ENCODE assay signal across 9 cellular contexts in genomic region chr1:246579818-246580217, GRCh38. TPM values are rescaled to one million over a fixed set of nuclear protein-coding genes. Genes with fewer than 3 reads are reported as not detected.
DNase-seq lines count a peak whose midpoint lies in the region; ATAC-seq and TF ChIP-seq lines count a peak whose summit lies in the region.
"Had no signal": no experiment of that assay in that cellular context is flagged by ENCODE, and none has a peak within 500 bp of the region (broad histone marks: within the 10 kb centered on the region; RNA-seq: fewer than 3 reads in every experiment).

No MANE protein-coding gene starts in this region.

- H3K27ac Mint-ChIP-seq in GM23338 = no peak overlapping the region

- H3F3A ChIP-seq in smooth muscle cell (ENCODE audit: low read depth) (no peaks in the 10 kb centered on the region), GM23338 (replicated peaks; ENCODE audit: low read depth) (no peaks in the 10 kb centered on the region)

- ATAC-seq in GM19043 (IDR thresholded peaks at IDR 0.05; ENCODE audit: low read depth, unreplicated experiment) = peak; percentile 66
- peak; percentile 64 for ATAC-seq in HG02870 (IDR thresholded peaks at IDR 0.05; ENCODE audit: unreplicated experiment)
- ATAC-seq in GM23338 = no peak

- H3K9me2 ChIP-seq in GM23338 (ENCODE audit: insufficient read depth) = no peaks in the 10 kb centered on the region

- H3K27me3 ChIP-seq in smooth muscle cell (ENCODE audit: low read depth) = no peaks in the 10 kb centered on the region
- no peaks in the 10 kb centered on the region for H3K27me3 ChIP-seq in GM23338 (ENCODE audit: insufficient read depth)

- H4K20me1 ChIP-seq in smooth muscle cell (ENCODE audit: low read depth) = peaks cover 11% of the 10 kb centered on the region
- H4K20me1 ChIP-seq in GM23338 (replicated peaks; ENCODE audit: insufficient read depth) = peaks cover 11% of the 10 kb centered on the region

- H3K79me2 ChIP-seq in smooth muscle cell (ENCODE audit: low read depth) (peaks cover 19% of the 10 kb centered on the region), GM23338 (replicated peaks; ENCODE audit: insufficient read depth) (peaks cover 72% of the 10 kb centered on the region)

- H3K9me3 ChIP-seq in smooth muscle cell (replicated peaks; ENCODE audit: low read depth) = no peaks in the 10 kb centered on the region

- no peak overlapping the region for H2AFZ ChIP-seq in smooth muscle cell (ENCODE audit: low read depth)
- no peak overlapping the region for H2AFZ ChIP-seq in GM23338

- H3K27ac ChIP-seq in smooth muscle cell (ENCODE audit: low read depth) (peak overlapping the region; percentile 50), GM23338 (ENCODE audit: low read depth) (no peak overlapping the region)

- H3K9me3 Mint-ChIP-seq in GM23338 = no peaks in the 10 kb centered on the region

- DNase-seq in SKM-1 (lab: John Stamatoyannopoulos, UW; ENCODE audit: unreplicated experiment) = peak; percentile 51
- DNase-seq in smooth muscle cell (lab: John Stamatoyannopoulos, UW; ENCODE audit: unreplicated experiment) = no peak
- no peak for DNase-seq in activated CD4-positive, alpha-beta T cell treated with anti-CD3 and anti-CD28 coated beads for 4 hours
- no peak for DNase-seq in NCI-H1417 (lab: John Stamatoyannopoulos, UW)
- DNase-seq in GM23338 (ENCODE audit: low spot score) = no peak
- no peak for DNase-seq in activated gamma-delta T cell treated with Interleukin-2 at 50 U/mL for 16 hours
- DNase-seq: activated CD4-positive, alpha-beta T cell treated with anti-CD3 and anti-CD28 coated beads, Interleukin-2, amount 50 U/mL, for 1 hour had no signal

- H3K27me3 Mint-ChIP-seq in GM23338 (ENCODE audit: insufficient read depth, low read depth, poor library complexity) = peaks cover 2% of the 10 kb centered on the region

- H3K4me1 ChIP-seq in smooth muscle cell (ENCODE audit: low read depth) (peaks cover 6% of the 10 kb centered on the region), GM23338 (ENCODE audit: insufficient read depth) (no peaks in the 10 kb centered on the region)

- H3K4me2 ChIP-seq in smooth muscle cell (peak overlapping the region; percentile 72), GM23338 (no peak overlapping the region)

- no peaks in the 10 kb centered on the region for H3K36me3 Mint-ChIP-seq in GM23338 (ENCODE audit: low read depth)

- 19% methylated on average over 3 of the region's 3 CpGs for WGBS in smooth muscle cell (ENCODE audit: low lambda C conversion rate)

- no peak overlapping the region for H3K4me3 Mint-ChIP-seq in GM23338

- H3K9ac ChIP-seq in smooth muscle cell (ENCODE audit: low read depth) = no peak overlapping the region

- no peak overlapping the region for H3K4me3 ChIP-seq in smooth muscle cell
- no peak overlapping the region for H3K4me3 ChIP-seq in GM23338

- H3K36me3 ChIP-seq in smooth muscle cell (ENCODE audit: low read depth) = no peaks in the 10 kb centered on the region
- no peaks in the 10 kb centered on the region for H3K36me3 ChIP-seq in GM23338 (ENCODE audit: insufficient read depth)

- no peak for TF ChIP-seq CTCF in smooth muscle cell (IDR thresholded peaks at IDR 0.05; ENCODE audit: borderline replicate concordance, insufficient read depth, poor library complexity, severe bottlenecking)
- no peak for TF ChIP-seq CTCF in GM23338 (conservative IDR thresholded peaks at IDR 0.05; ENCODE audit: low read depth in 2 of 2)

- H3K4me1 Mint-ChIP-seq in GM23338 = no peaks in the 10 kb centered on the region

TF ChIP-seq in GM23338, 12 proteins besides CTCF, POLR2A, EP300 and RAD21 (continues in another document):
- TF ChIP-seq STAT1 (IDR thresholded peaks at IDR 0.05; ENCODE audit: unreplicated experiment) = no peak
- no peak for TF ChIP-seq ZNF114 (CRISPR knock-in tag; IDR thresholded peaks at IDR 0.05)
- no peak for TF ChIP-seq POLR2AphosphoS5 (IDR thresholded peaks at IDR 0.05; ENCODE audit: low read depth)
- TF ChIP-seq, protein P1, sequence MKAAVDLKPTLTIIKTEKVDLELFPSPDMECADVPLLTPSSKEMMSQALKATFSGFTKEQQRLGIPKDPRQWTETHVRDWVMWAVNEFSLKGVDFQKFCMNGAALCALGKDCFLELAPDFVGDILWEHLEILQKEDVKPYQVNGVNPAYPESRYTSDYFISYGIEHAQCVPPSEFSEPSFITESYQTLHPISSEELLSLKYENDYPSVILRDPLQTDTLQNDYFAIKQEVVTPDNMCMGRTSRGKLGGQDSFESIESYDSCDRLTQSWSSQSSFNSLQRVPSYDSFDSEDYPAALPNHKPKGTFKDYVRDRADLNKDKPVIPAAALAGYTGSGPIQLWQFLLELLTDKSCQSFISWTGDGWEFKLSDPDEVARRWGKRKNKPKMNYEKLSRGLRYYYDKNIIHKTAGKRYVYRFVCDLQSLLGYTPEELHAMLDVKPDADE (IDR thresholded peaks at IDR 0.05) = no peak
- TF ChIP-seq, protein P2, sequence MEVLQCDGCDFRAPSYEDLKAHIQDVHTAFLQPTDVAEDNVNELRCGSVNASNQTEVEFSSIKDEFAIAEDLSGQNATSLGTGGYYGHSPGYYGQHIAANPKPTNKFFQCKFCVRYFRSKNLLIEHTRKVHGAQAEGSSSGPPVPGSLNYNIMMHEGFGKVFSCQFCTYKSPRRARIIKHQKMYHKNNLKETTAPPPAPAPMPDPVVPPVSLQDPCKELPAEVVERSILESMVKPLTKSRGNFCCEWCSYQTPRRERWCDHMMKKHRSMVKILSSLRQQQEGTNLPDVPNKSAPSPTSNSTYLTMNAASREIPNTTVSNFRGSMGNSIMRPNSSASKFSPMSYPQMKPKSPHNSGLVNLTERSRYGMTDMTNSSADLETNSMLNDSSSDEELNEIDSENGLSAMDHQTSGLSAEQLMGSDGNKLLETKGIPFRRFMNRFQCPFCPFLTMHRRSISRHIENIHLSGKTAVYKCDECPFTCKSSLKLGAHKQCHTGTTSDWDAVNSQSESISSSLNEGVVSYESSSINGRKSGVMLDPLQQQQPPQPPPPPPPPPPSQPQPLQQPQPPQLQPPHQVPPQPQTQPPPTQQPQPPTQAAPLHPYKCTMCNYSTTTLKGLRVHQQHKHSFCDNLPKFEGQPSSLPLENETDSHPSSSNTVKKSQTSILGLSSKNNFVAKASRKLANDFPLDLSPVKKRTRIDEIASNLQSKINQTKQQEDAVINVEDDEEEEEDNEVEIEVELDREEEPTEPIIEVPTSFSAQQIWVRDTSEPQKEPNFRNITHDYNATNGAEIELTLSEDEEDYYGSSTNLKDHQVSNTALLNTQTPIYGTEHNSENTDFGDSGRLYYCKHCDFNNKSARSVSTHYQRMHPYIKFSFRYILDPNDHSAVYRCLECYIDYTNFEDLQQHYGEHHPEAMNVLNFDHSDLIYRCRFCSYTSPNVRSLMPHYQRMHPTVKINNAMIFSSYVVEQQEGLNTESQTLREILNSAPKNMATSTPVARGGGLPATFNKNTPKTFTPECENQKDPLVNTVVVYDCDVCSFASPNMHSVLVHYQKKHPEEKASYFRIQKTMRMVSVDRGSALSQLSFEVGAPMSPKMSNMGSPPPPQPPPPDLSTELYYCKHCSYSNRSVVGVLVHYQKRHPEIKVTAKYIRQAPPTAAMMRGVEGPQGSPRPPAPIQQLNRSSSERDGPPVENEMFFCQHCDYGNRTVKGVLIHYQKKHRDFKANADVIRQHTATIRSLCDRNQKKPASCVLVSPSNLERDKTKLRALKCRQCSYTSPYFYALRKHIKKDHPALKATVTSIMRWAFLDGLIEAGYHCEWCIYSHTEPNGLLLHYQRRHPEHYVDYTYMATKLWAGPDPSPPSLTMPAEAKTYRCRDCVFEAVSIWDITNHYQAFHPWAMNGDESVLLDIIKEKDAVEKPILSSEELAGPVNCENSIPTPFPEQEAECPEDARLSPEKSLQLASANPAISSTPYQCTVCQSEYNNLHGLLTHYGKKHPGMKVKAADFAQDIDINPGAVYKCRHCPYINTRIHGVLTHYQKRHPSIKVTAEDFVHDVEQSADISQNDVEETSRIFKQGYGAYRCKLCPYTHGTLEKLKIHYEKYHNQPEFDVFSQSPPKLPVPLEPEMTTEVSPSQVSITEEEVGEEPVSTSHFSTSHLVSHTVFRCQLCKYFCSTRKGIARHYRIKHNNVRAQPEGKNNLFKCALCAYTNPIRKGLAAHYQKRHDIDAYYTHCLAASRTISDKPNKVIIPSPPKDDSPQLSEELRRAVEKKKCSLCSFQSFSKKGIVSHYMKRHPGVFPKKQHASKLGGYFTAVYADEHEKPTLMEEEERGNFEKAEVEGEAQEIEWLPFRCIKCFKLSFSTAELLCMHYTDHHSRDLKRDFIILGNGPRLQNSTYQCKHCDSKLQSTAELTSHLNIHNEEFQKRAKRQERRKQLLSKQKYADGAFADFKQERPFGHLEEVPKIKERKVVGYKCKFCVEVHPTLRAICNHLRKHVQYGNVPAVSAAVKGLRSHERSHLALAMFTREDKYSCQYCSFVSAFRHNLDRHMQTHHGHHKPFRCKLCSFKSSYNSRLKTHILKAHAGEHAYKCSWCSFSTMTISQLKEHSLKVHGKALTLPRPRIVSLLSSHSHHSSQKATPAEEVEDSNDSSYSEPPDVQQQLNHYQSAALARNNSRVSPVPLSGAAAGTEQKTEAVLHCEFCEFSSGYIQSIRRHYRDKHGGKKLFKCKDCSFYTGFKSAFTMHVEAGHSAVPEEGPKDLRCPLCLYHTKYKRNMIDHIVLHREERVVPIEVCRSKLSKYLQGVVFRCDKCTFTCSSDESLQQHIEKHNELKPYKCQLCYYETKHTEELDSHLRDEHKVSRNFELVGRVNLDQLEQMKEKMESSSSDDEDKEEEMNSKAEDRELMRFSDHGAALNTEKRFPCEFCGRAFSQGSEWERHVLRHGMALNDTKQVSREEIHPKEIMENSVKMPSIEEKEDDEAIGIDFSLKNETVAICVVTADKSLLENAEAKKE (CRISPR knock-in tag; IDR thresholded peaks at IDR 0.05) = no peak
- no peak for TF ChIP-seq EZH2 (IDR thresholded peaks at IDR 0.05; ENCODE audit: low read depth, unreplicated experiment)
- TF ChIP-seq CREB1 (CRISPR knock-in tag; IDR thresholded peaks at IDR 0.05; ENCODE audit: low read depth) = no peak

RNA-seq across cellular contexts. Expression of gene CNST, which starts 13.6 kb away (rescaled TPM):
- total RNA-seq in smooth muscle cell = 11.0 and 16.9 TPM in 2 replicates
- polyA plus RNA-seq in smooth muscle cell (6.7 and 7.3 TPM in 2 replicates), GM23338 (2016; fragmentation: Nextera tagmentation; extraction: Ambion mirVana) (8.1 and 8.9 TPM in 2 replicates)
- total RNA-seq in GM23338 (2014; rRNA removed; shearing (Covaris generic)) = 17.2 and 17.6 TPM in 2 replicates

RNA-seq across cellular contexts. Expression of gene TFB2M, which starts 13.8 kb away (rescaled TPM):
- 22.5 and 24.0 TPM in 2 replicates for total RNA-seq in smooth muscle cell
- 15.0 and 16.8 TPM in 2 replicates for polyA plus RNA-seq in smooth muscle cell
- total RNA-seq in GM23338 (2014; rRNA removed; shearing (Covaris generic)) = 24.9 and 25.2 TPM in 2 replicates
- 11.2 and 18.7 TPM in 2 replicates for polyA plus RNA-seq in GM23338 (2016; fragmentation: Nextera tagmentation; extraction: Ambion mirVana)
